In the genomic region with DNA sequence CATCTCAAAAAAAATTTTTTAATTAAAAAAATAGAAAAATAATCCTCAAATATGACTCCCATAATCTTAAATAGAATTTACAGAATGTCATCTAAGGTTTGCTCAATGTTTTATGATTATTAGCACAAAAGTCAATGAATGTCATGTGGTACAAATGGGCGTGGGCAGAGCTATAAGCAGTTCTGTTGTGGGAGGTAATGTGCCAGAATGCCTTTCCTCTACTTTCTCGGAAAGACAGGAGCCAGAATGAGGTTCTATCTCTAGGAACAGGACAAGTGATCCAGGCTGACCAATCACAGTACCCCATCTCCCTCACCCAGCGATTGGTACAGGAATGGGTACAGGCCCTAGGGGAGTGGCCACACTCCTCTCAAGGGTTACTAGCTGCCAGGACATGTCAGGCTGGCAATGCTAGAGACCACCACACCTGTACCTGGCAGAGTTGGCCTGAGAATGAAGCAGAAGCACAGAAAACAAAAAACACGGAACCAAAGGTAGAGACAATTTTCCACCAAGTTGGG, we compare ENCODE assay signal across 1 cellular context.
TF ChIP-seq lines count a peak whose summit lies in the region.

No MANE protein-coding gene starts in this region.

TF ChIP-seq in WTC11, 78 proteins besides CTCF, POLR2A, EP300 and RAD21 (continued from another document):
- TF ChIP-seq IRF1 (CRISPR knock-in tag; IDR thresholded peaks at IDR 0.05) = no peak
